Comparison of ENCODE assay signal across 8 cellular contexts in the genomic region with DNA sequence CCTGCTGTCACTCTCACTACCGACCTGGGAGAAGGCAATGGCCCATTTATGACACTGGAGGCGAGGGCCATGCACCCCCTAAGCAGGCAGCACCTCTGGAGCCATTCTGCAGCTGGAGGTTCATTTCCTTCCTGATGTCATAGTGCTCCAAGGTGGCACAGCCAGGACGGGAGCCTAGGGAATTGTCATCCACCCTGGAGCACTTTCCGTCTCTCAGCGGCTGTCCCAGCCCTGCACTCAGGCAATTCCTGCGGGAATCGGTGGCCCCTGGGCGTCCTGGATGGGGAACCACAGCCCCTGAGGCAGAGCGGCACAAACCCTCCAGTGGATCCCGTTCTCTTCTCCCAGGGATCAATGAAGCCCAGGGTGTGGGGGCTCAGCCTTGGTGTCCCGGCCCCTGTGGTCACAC. TPM values are rescaled to one million over a fixed set of nuclear protein-coding genes. Genes with fewer than 3 reads are reported as not detected.
DNase-seq lines count a peak whose midpoint lies in the region; ATAC-seq, FAIRE-seq and TF ChIP-seq lines count a peak whose summit lies in the region.
"Not testable (repeated sequence)": the region's sequence is repeated elsewhere in the genome, so short reads cannot be mapped to it uniquely, and the experiment has no call there.

No MANE protein-coding gene starts in this region.

- H3K4me1 ChIP-seq in A549; PC-3 (ENCODE audit: insufficient read depth, low read length); astrocyte (ENCODE audit: insufficient read depth, low read length); HepG2 (ENCODE audit: insufficient read depth, low read length); aorta (ENCODE audit: control insufficient read depth in 1 of 2, insufficient read depth in 2 of 2, low read length in 2 of 2): not testable (repeated sequence)
- H3K4me1 ChIP-seq in heart right ventricle = peaks cover 0 to 11% (median 4%) of the 10 kb centered on the region in 9 donors

- not testable (repeated sequence) for H4K20me1 ChIP-seq in PC-3 (ENCODE audit: low read length); astrocyte (ENCODE audit: insufficient read depth, low read length); HepG2 (ENCODE audit: insufficient read depth, low read length)

- H2AFZ ChIP-seq in PC-3 (ENCODE audit: low read length); astrocyte (ENCODE audit: low read depth, low read length); HepG2 (ENCODE audit: low read length): not testable (repeated sequence)

- not testable (repeated sequence) for H3F3A ChIP-seq in PC-3 (ENCODE audit: low read length, unreplicated experiment)

- not testable (repeated sequence) for H3K4me3 Mint-ChIP-seq in astrocyte (ENCODE audit: unreplicated experiment); endothelial cell (ENCODE audit: unreplicated experiment)
- H3K4me3 Mint-ChIP-seq in neural crest cell = peak overlapping the region; percentile 31

- not testable (repeated sequence) for DNase-seq in A549 (ENCODE audit: low read depth in 1 of 2, low spot score in 1 of 2); PC-3; astrocyte (ENCODE audit: low read depth); endothelial cell (ENCODE audit: low spot score); heart right ventricle; HepG2 (ENCODE audit: low spot score); neural crest cell (ENCODE audit: low read depth, low spot score); aorta

- TF ChIP-seq EP300 in A549 (IDR thresholded peaks at IDR 0.05); HepG2 (IDR thresholded peaks at IDR 0.05; ENCODE audit: low read depth in 2 of 2, low read length in 2 of 2); HepG2 (CRISPR knock-in tag; IDR thresholded peaks at IDR 0.05; ENCODE audit: borderline replicate concordance): not testable (repeated sequence)

- WGBS in A549 (ENCODE audit: missing lambda C conversion rate) = 37% methylated on average over 9 of the region's 11 CpGs
- WGBS in heart right ventricle, 2 donors = 21 to 25% methylated on average over 8 to 10 of the region's 11 CpGs
- 0% methylated on average over 2 of the region's 11 CpGs for WGBS in HepG2 (ENCODE audit: low lambda C conversion rate)
- WGBS in aorta, 2 donors = 19 to 20% methylated on average over 5 to 11 of the region's 11 CpGs

- not testable (repeated sequence) for H3K4me3 ChIP-seq in A549; PC-3 (ENCODE audit: low read length); astrocyte (ENCODE audit: insufficient read depth, low read depth, low read length); aorta (ENCODE audit: low read length in 2 of 2)
- H3K4me3 ChIP-seq in heart right ventricle = peak overlapping the region in 1 of 10 donors; percentile 26
- H3K4me3 ChIP-seq in HepG2 (replicated peaks in 1 of 3; ENCODE audit: insufficient read depth in 1 of 3, low read depth in 2 of 3, low read length in 3 of 3) = peak overlapping the region; percentile 45 to 64 (median 47); a peak in 5 of 6 replicates

- POLR2A ChIA-PET in A549 (lab: Yijun Ruan, JAX); PC-3 (lab: Charles Lee; ENCODE audit: unreplicated experiment): not testable (repeated sequence)
- POLR2A ChIA-PET in HepG2 (lab: Yijun Ruan, JAX) = interaction anchor here (1.2 to 1.4 kb wide), 4 partner anchors 14 to 86 kb away, joined by 3 to 7 read pairs (median 5); no protein-coding TSS in a partner anchor

- H3K4me2 ChIP-seq in A549; PC-3 (ENCODE audit: low read length): not testable (repeated sequence)
- H3K4me2 ChIP-seq in astrocyte (ENCODE audit: low read length) (peak overlapping the region; percentile 60), HepG2 (ENCODE audit: low read depth, low read length) (peak overlapping the region; percentile 73)

- TF ChIP-seq POLR2A in A549 (IDR thresholded peaks at IDR 0.05; ENCODE audit: low read length); HepG2 (IDR thresholded peaks at IDR 0.05; ENCODE audit: insufficient read depth in 1 of 2, low read depth in 2 of 2, low read length in 2 of 2): not testable (repeated sequence)

- not testable (repeated sequence) for H3K9me3 Mint-ChIP-seq in astrocyte (ENCODE audit: unreplicated experiment); endothelial cell (ENCODE audit: unreplicated experiment); neural crest cell

- CTCF ChIA-PET in A549 (lab: Yijun Ruan, JAX); PC-3 (lab: Charles Lee); HepG2 (lab: Yijun Ruan, JAX; ENCODE audit: low intra/inter-chr PET ratio, low total read pairs): not testable (repeated sequence)

- not testable (repeated sequence) for H3K9ac ChIP-seq in PC-3 (ENCODE audit: low read length); astrocyte (ENCODE audit: low read length)
- H3K9ac ChIP-seq in HepG2 (ENCODE audit: insufficient read depth, low read depth, low read length) = peak overlapping the region; percentile 46

- H3K9me3 ChIP-seq in A549; PC-3 (ENCODE audit: low read length); astrocyte (ENCODE audit: insufficient read depth, low read depth, low read length); heart right ventricle; HepG2 (ENCODE audit: low read length); aorta (ENCODE audit: control insufficient read depth, low read length): not testable (repeated sequence)

- intact Hi-C loops in PC-3 (cut with micrococcal nuclease); heart right ventricle (cut with DNase I); HepG2 (cut with micrococcal nuclease; ENCODE audit: unreplicated experiment); aorta (cut with DNase I): not testable (repeated sequence)

- not testable (repeated sequence) for H3K4me1 Mint-ChIP-seq in astrocyte (ENCODE audit: low read depth, unreplicated experiment); endothelial cell (ENCODE audit: unreplicated experiment); neural crest cell

- not testable (repeated sequence) for H3K9me2 ChIP-seq in PC-3 (replicated peaks; ENCODE audit: low read length)

- not testable (repeated sequence) for BruUV-seq in PC-3 (replicated peaks; lab: Mats Ljungman, UMichigan); HepG2 (replicated peaks; lab: Mats Ljungman, UMichigan)

- in situ Hi-C loops in HepG2 (cut with HindIII; ENCODE audit: extremely low pct_ligation_motif_present, low pct_unique_long_range_greater_than_20kb) = not testable (repeated sequence)

- not testable (repeated sequence) for H3K27me3 Mint-ChIP-seq in astrocyte (ENCODE audit: low read depth, unreplicated experiment); endothelial cell (ENCODE audit: unreplicated experiment); neural crest cell (ENCODE audit: low read depth)

- peak; percentile 60 to 68 for ATAC-seq in A549
- peak; percentile 38 for ATAC-seq in PC-3
- ATAC-seq in heart right ventricle = peak; percentile 9 to 63 (median 40)
- ATAC-seq in HepG2 = peak; percentile 88
- peak; percentile 67 for ATAC-seq in aorta (ENCODE audit: low FRiP score)

- not testable (repeated sequence) for H3K27ac ChIP-seq in A549; PC-3 (ENCODE audit: low read length); astrocyte (ENCODE audit: low read depth, low read length); aorta (ENCODE audit: low read depth in 1 of 2, low read length in 2 of 2)
- H3K27ac ChIP-seq in heart right ventricle (peak overlapping the region in 3 of 10 donors; percentile 41 to 52 (median 52)), HepG2 (ENCODE audit: extremely low read length, insufficient read depth, low read length) (peak overlapping the region; percentile 46)

- not testable (repeated sequence) for H3K36me3 ChIP-seq in PC-3 (ENCODE audit: low read depth, low read length); astrocyte (ENCODE audit: insufficient read depth, low read length); heart right ventricle; HepG2 (replicated peaks in 1 of 2; ENCODE audit: control insufficient read depth in 1 of 2, insufficient read depth in 2 of 2, low read length in 2 of 2); aorta (ENCODE audit: control insufficient read depth in 1 of 2, insufficient read depth in 2 of 2, low read length in 1 of 2)

- TF ChIP-seq RAD21 in A549 (conservative IDR thresholded peaks at IDR 0.05 in 1 of 2, IDR thresholded peaks at IDR 0.05 in 1 of 2); HepG2 (CRISPR knock-in tag; IDR thresholded peaks at IDR 0.05): not testable (repeated sequence)

- not testable (repeated sequence) for H3K36me3 Mint-ChIP-seq in astrocyte (ENCODE audit: low read depth, unreplicated experiment); endothelial cell (ENCODE audit: low read depth, unreplicated experiment); neural crest cell (ENCODE audit: low read depth)

- not testable (repeated sequence) for FAIRE-seq in A549 (lab: Jason Lieb, UNC); astrocyte (lab: Jason Lieb, UNC); HepG2 (lab: Jason Lieb, UNC)

- TF ChIP-seq CTCF in A549 (IDR thresholded peaks at IDR 0.05); PC-3 (conservative IDR thresholded peaks at IDR 0.05; ENCODE audit: low read depth, low read length); astrocyte (IDR thresholded peaks at IDR 0.05; ENCODE audit: insufficient read depth, low read depth, low read length); endothelial cell (IDR thresholded peaks at IDR 0.05; ENCODE audit: unreplicated experiment); heart right ventricle (IDR thresholded peaks at IDR 0.05); HepG2 (CRISPR knock-in tag; IDR thresholded peaks at IDR 0.05); neural crest cell (conservative IDR thresholded peaks at IDR 0.05): not testable (repeated sequence)

- not testable (repeated sequence) for H3K79me2 ChIP-seq in PC-3 (ENCODE audit: low read length); astrocyte (ENCODE audit: insufficient read depth, low read length); HepG2 (ENCODE audit: insufficient read depth, low read length)

- H3K27me3 ChIP-seq in PC-3 (ENCODE audit: low read length); astrocyte (ENCODE audit: insufficient read depth, low read length); heart right ventricle; HepG2 (ENCODE audit: control insufficient read depth in 1 of 2, insufficient read depth in 2 of 2, low read length in 2 of 2); aorta (ENCODE audit: control insufficient read depth in 1 of 2, insufficient read depth in 2 of 2, low read length in 1 of 2): not testable (repeated sequence)

- not testable (repeated sequence) for H3K27ac Mint-ChIP-seq in astrocyte (ENCODE audit: unreplicated experiment); neural crest cell (ENCODE audit: unreplicated experiment)
- peak overlapping the region; percentile 13 for H3K27ac Mint-ChIP-seq in endothelial cell (ENCODE audit: unreplicated experiment)

RNA-seq across cellular contexts. Expression of a gene that starts 23.5 kb away (rescaled TPM):
- polyA plus RNA-seq in A549 (2011; rRNA removed) (0.57 and 0.78 TPM in 2 replicates), A549 (2017; fragmentation: RNase III; extraction: RNeasy Plus Mini Kit Qiagen cat#74134 plus additional on column Dnase treatment) (0.81 to 1.3 TPM (median 1.2 TPM) in 3 replicates), heart right ventricle (under 1 TPM; 0.15 to 0.45 TPM), HepG2 (2011; rRNA removed) (0.53 and 0.94 TPM in 2 replicates), aorta (under 1 TPM in 1 of 2 donors, not detected in 1; 0.20 TPM)
- 1.2 and 2.1 TPM in 2 replicates for polyA plus RNA-seq in A549 (2012; cell fraction: cytosol; rRNA removed)
- 1.6 and 2.3 TPM in 2 replicates for polyA plus RNA-seq in A549 (2012; cell fraction: nucleus; rRNA removed)
- 0.73 and 0.83 TPM in 2 replicates for polyA minus RNA-seq in A549 (2011; rRNA and poly(A)+ RNA removed)
- total RNA-seq in PC-3 (2014; rRNA removed) (0.12 and 0.87 TPM in 2 replicates), astrocyte (1.5 and 1.7 TPM in 2 replicates), endothelial cell (ENCODE audit: unreplicated experiment) (2.5 TPM), heart right ventricle (under 1 TPM in 5 of 10 donors, not detected in 5; 0.13 to 0.41 (median 0.15) TPM), HepG2 (2016; rRNA removed; fragmentation: Illumina TruSeq; extraction: Trizol) (0.87 and 2.2 TPM in 2 replicates), neural crest cell (6.6 and 7.0 TPM in 2 replicates), aorta (under 1 TPM in 1 of 2 donors, not detected in 1; 0.21 TPM)
- 0.88 and 1.5 TPM in 2 replicates for total RNA-seq in HepG2 (2016; cell fraction: cytosol; rRNA removed; fragmentation: Illumina TruSeq; extraction: Trizol; ENCODE audit: low read depth)
- total RNA-seq in HepG2 (2016; cell fraction: insoluble cytoplasmic fraction; rRNA removed; fragmentation: Illumina TruSeq; extraction: Trizol) = 1.0 and 2.2 TPM in 2 replicates
- 2.2 and 2.9 TPM in 2 replicates for total RNA-seq in HepG2 (2016; cell fraction: membrane; rRNA removed; fragmentation: Illumina TruSeq; extraction: Trizol)
- total RNA-seq in HepG2 (2016; cell fraction: nucleus; rRNA removed; fragmentation: Illumina TruSeq; extraction: Trizol) = 1.5 and 1.7 TPM in 2 replicates
- 0.90 and 1.4 TPM in 2 replicates for polyA plus RNA-seq in HepG2 (2011; cell fraction: cytosol; rRNA removed)
- polyA plus RNA-seq in HepG2 (2011; cell fraction: nucleus; rRNA removed) = 1.0 and 1.3 TPM in 2 replicates
- 0.43 and 0.53 TPM in 2 replicates for polyA plus RNA-seq in HepG2 (2012)
- polyA plus RNA-seq in HepG2 (2016; cell fraction: cytosol; fragmentation: Illumina TruSeq; extraction: Trizol; ENCODE audit: low read depth) = 0.84 and 1.2 TPM in 2 replicates
- 0.85 and 1.4 TPM in 2 replicates for polyA plus RNA-seq in HepG2 (2016; cell fraction: insoluble cytoplasmic fraction; fragmentation: Illumina TruSeq; extraction: Trizol; ENCODE audit: low read depth)
- polyA plus RNA-seq in HepG2 (2016; cell fraction: membrane; fragmentation: Illumina TruSeq; extraction: Trizol; ENCODE audit: low read depth) = 1.8 and 2.0 TPM in 2 replicates
- 2.1 and 2.2 TPM in 2 replicates for polyA plus RNA-seq in HepG2 (2016; cell fraction: nucleus; fragmentation: Illumina TruSeq; extraction: Trizol; ENCODE audit: insufficient read depth, low read depth)
- 0.54 and 5.2 TPM in 2 replicates for polyA minus RNA-seq in HepG2 (2011; rRNA and poly(A)+ RNA removed; ENCODE audit: low replicate concordance)
- 1.2 and 1.4 TPM in 2 replicates for polyA minus RNA-seq in HepG2 (2011; cell fraction: cytosol; rRNA and poly(A)+ RNA removed)
- 1.5 and 2.3 TPM in 2 replicates for polyA minus RNA-seq in HepG2 (2011; cell fraction: nucleus; rRNA and poly(A)+ RNA removed)

Comparison
In these comparisons a context has a peak if more than half of its experiments do, and no peak if none do; other contexts are left out.
1. ATAC-seq: peak in every context shown above with its lines; median percentile 88 in HepG2; 67 in aorta; 64 in A549; 40 in heart right ventricle; 38 in PC-3.